ENCODE assay signal across 1 cellular context in genomic region chr2:39649491-39649890, GRCh38.
TF ChIP-seq lines count a peak whose summit lies in the region.

No MANE protein-coding gene starts in this region.

TF ChIP-seq in GM23338, 12 proteins besides CTCF, POLR2A, EP300 and RAD21 (continued from another document):
- no peak for TF ChIP-seq REST (IDR thresholded peaks at IDR 0.05; ENCODE audit: unreplicated experiment)
- no peak for TF ChIP-seq NANOG (IDR thresholded peaks at IDR 0.05; ENCODE audit: borderline replicate concordance)
- TF ChIP-seq STAT1 (IDR thresholded peaks at IDR 0.05; ENCODE audit: unreplicated experiment): no peak
TF ChIP-seq in GM23338: peak in this region for 0.
